Comparison of ENCODE assay signal across 23 cellular contexts in the genomic region with DNA sequence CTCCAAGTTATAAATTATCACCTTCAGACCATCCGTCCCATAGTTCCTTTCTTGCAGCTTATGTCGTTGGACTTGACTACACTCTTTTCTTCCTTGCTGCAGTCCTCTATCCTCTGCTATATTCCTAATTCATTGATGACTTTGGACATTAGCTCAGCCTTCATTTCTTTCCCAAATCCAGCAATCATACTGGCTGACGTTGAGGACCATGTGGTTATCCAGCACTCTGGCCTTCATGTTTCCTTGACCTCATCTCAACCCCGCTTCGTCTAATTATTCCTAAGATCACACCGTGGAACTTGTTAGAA. TPM values are rescaled to one million over a fixed set of nuclear protein-coding genes. Genes with fewer than 3 reads are reported as not detected.
"Had no signal": no experiment of that assay in that cellular context is flagged by ENCODE, and none has a peak within 500 bp of the region (broad histone marks: within the 10 kb centered on the region; RNA-seq: fewer than 3 reads in every experiment).

No MANE protein-coding gene starts in this region.

- DNase-seq: activated CD4-positive, alpha-beta T cell treated with anti-CD3 and anti-CD28 coated beads for 1 hour; activated CD4-positive, alpha-beta T cell treated with anti-CD3 and anti-CD28 coated beads, Interleukin-2, amount 50 U/mL, for 48 hours; activated CD8-positive, alpha-beta memory T cell treated with anti-CD3 and anti-CD28 coated beads for 24 hours; activated gamma-delta T cell; activated naive CD4-positive, alpha-beta T cell treated with anti-CD3 and anti-CD28 coated beads, Interleukin-2, amount 50 U/mL, for 16 hours; cerebellar nuclear complex; dorsolateral prefrontal cortex; effector memory CD4-positive, alpha-beta T cell; gastrocnemius medialis; left colon; midbrain; naive thymus-derived CD4-positive, alpha-beta T cell; right cardiac atrium; spleen; stimulated activated naive CD4-positive, alpha-beta T cell treated with Interleukin-2 at 50 U/mL for 16 hours had no signal

- H3K4me3 Mint-ChIP-seq: brain; memory B cell; naive thymus-derived CD4-positive, alpha-beta T cell; T-helper 1 cell treated with Interleukin-12 subunit alpha and Interleukin-12 subunit beta and Interleukin-4 antibody, amounts not matched to agents 30 μg/mL and 1 μg/mL, for 36 hours had no signal

- H3K9me3 ChIP-seq: ascending aorta, gastrocnemius medialis, spleen, tibial nerve had no signal

- H3K27me3 Mint-ChIP-seq: brain; memory B cell; naive thymus-derived CD4-positive, alpha-beta T cell had no signal

- H3K4me1 Mint-ChIP-seq: brain had no signal

- H3K9me3 Mint-ChIP-seq: brain; memory B cell; naive thymus-derived CD4-positive, alpha-beta T cell; T-helper 1 cell treated with Interleukin-12 subunit alpha and Interleukin-12 subunit beta and Interleukin-4 antibody, amounts not matched to agents 30 μg/mL and 1 μg/mL, for 36 hours had no signal

- ATAC-seq: gastrocnemius medialis; left colon; naive thymus-derived CD4-positive, alpha-beta T cell had no signal

- H3K27ac Mint-ChIP-seq: memory B cell; T-helper 1 cell treated with Interleukin-12 subunit alpha and Interleukin-12 subunit beta and Interleukin-4 antibody, amounts not matched to agents 30 μg/mL and 1 μg/mL, for 36 hours had no signal

- H3K4me3 ChIP-seq: ascending aorta, cardiac muscle cell, coronary artery, dorsolateral prefrontal cortex, gastrocnemius medialis, hepatocyte, spleen, tibial nerve had no signal

RNA-seq across cellular contexts. Expression of gene RAD54L, which starts 27.4 kb away (rescaled TPM):
- total RNA-seq: ascending aorta had no signal
